8 cellular contexts compared by ENCODE assay signal in genomic region chr5:171387255-171387969, GRCh38. TPM values are rescaled to one million over a fixed set of nuclear protein-coding genes. Genes with fewer than 3 reads are reported as not detected.
A peak's percentile ranks its signal among the peaks of the same experiment; 100 is the strongest.
DNase-seq lines count a peak whose midpoint lies in the region; ATAC-seq and TF ChIP-seq lines count a peak whose summit lies in the region.

A gene with protein sequence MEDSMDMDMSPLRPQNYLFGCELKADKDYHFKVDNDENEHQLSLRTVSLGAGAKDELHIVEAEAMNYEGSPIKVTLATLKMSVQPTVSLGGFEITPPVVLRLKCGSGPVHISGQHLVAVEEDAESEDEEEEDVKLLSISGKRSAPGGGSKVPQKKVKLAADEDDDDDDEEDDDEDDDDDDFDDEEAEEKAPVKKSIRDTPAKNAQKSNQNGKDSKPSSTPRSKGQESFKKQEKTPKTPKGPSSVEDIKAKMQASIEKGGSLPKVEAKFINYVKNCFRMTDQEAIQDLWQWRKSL (plus strand): TSS chr5:171387849. CDS start chr5:171387949, 100 bp downstream.

- CTCF ChIA-PET in BJ (lab: Yijun Ruan, JAX) = interaction anchor here (0.5 to 1.4 kb wide), 4 partner anchors 11 to 1706 kb away, joined by 3 to 7 read pairs (median 3); no protein-coding TSS in a partner anchor

- TF ChIP-seq CTCF in BJ (IDR thresholded peaks at IDR 0.05; ENCODE audit: insufficient read depth, low read depth, low read length) (no peak), coronary artery (IDR thresholded peaks at IDR 0.05) (no peak)

- H3K27me3 ChIP-seq in BJ (ENCODE audit: control insufficient read depth, insufficient read depth, low read length) = no peaks in the 10 kb centered on the region
- H3K27me3 ChIP-seq in layer of hippocampus (ENCODE audit: control insufficient read depth, insufficient read depth, low read length) = no peaks in the 10 kb centered on the region

- peak within 1 kb of the TSS; percentile 100 for H3K4me3 ChIP-seq in BJ (ENCODE audit: low read depth, low read length)
- peak within 1 kb of the TSS; percentile 93 for H3K4me3 ChIP-seq in coronary artery

- H3K4me1 Mint-ChIP-seq in activated CD4-positive, alpha-beta T cell treated with anti-CD3 and anti-CD28 coated beads, Interleukin-2, amount 10 ng/mL, durations not matched to agents 24 days and 14 days = peaks cover 40% of the 10 kb centered on the region

- peak within 1 kb of the TSS; percentile 100 for H3K27ac Mint-ChIP-seq in activated CD4-positive, alpha-beta T cell treated with anti-CD3 and anti-CD28 coated beads, Interleukin-2, amount 10 ng/mL, durations not matched to agents 24 days and 14 days

- ATAC-seq in GM19324 (IDR thresholded peaks at IDR 0.05; ENCODE audit: low FRiP score, unreplicated experiment) = peak; percentile 89
- peak; percentile 85 for ATAC-seq in HG03469 (IDR thresholded peaks at IDR 0.05; ENCODE audit: unreplicated experiment)

- POLR2A ChIA-PET in BJ (lab: Charles Lee) = interaction anchor here (0.7 kb wide), 1 partner anchor 170 kb away, joined by 3 read pairs; no protein-coding TSS in a partner anchor

- peaks cover 10% of the 10 kb centered on the region for H3K27me3 Mint-ChIP-seq in activated CD4-positive, alpha-beta T cell treated with anti-CD3 and anti-CD28 coated beads, Interleukin-2, amount 10 ng/mL, durations not matched to agents 24 days and 14 days

- intact Hi-C loops in activated CD4-positive, alpha-beta T cell treated with anti-CD3 and anti-CD28 coated beads, Interleukin-2, amount 10 ng/mL, durations not matched to agents 24 days and 14 days (cut with micrococcal nuclease) = loop anchor here (1.0 to 10.0 kb wide), 7 partner anchors 619 to 1945 kb away; partner anchors contain the start of genes DUSP1, FBXW11, SPDL1 and STK10

- peak; percentile 89 for DNase-seq in BJ (ENCODE audit: low read depth)
- peak; percentile 91 for DNase-seq in NCI-H526 treated with DMSO at 0.1 percent for 48 hours (lab: John Stamatoyannopoulos, UW)
- peak; percentile 99 for DNase-seq in activated CD4-positive, alpha-beta T cell treated with anti-CD3 and anti-CD28 coated beads, Interleukin-2, amount 10 ng/mL, durations not matched to agents 24 days and 14 days
- DNase-seq in coronary artery (ENCODE audit: low spot score) = peak; percentile 96
- peak; percentile 95 to 98 for DNase-seq in stimulated activated CD4-positive, alpha-beta T cell treated with anti-CD3 and anti-CD28 coated beads, Interleukin-1b, Interleukin-23, amount 100 ng/mL, for 4 hours (ENCODE audit: low read depth in 2 of 2)

- H3K9me3 Mint-ChIP-seq in activated CD4-positive, alpha-beta T cell treated with anti-CD3 and anti-CD28 coated beads, Interleukin-2, amount 10 ng/mL, durations not matched to agents 24 days and 14 days = peaks cover 3% of the 10 kb centered on the region

- peaks cover 6% of the 10 kb centered on the region for H3K36me3 ChIP-seq in BJ (ENCODE audit: control insufficient read depth, insufficient read depth, low read length)

- H3K36me3 Mint-ChIP-seq in activated CD4-positive, alpha-beta T cell treated with anti-CD3 and anti-CD28 coated beads, Interleukin-2, amount 10 ng/mL, durations not matched to agents 24 days and 14 days (ENCODE audit: low read depth) = peaks cover 52% of the 10 kb centered on the region

- H3K27ac ChIP-seq in coronary artery (peak within 1 kb of the TSS; percentile 89 to 93), layer of hippocampus (ENCODE audit: low read depth, low read length) (peak within 1 kb of the TSS; percentile 86)

- peak within 1 kb of the TSS; percentile 94 for H3K4me3 Mint-ChIP-seq in activated CD4-positive, alpha-beta T cell treated with anti-CD3 and anti-CD28 coated beads, Interleukin-2, amount 10 ng/mL, durations not matched to agents 24 days and 14 days

RNA-seq across cellular contexts. Expression of the gene that starts here (rescaled TPM):
- 2,997 and 3,059 TPM in 2 replicates for polyA plus RNA-seq in BJ (2011; rRNA removed)
- polyA minus RNA-seq in BJ (2011; rRNA and poly(A)+ RNA removed) = 598 and 787 TPM in 2 replicates
- total RNA-seq in activated CD4-positive, alpha-beta T cell treated with anti-CD3 and anti-CD28 coated beads, Interleukin-2, amount 10 ng/mL, durations not matched to agents 24 days and 14 days = 3,066 and 3,162 TPM in 2 replicates

Comparison
In these comparisons a context has a peak if more than half of its experiments do, and no peak if none do; other contexts are left out.
1. Peak in every context shown above with its lines: DNase-seq, ATAC-seq, H3K4me3 ChIP-seq and H3K27ac ChIP-seq.